Comparison of ENCODE assay signal across 1 cellular context in the genomic region with DNA sequence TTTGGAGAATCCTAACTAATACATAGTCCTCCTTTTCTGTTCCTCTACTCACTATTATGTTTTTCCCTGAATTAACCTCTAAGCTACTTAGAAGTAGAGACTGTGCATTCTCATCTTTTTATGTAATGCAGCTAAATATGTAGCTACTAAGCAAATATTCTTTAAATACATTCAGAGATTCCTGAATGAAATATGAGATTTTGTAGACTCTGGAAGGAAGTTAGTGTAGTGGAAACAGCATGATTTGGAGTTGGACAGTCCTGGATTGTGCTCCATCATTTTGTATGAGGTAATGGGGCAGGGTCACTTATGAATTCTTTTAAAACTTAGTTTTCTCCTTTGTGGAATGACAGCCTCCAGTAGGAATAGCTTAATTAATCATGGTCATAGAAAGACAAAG.
TF ChIP-seq lines count a peak whose summit lies in the region.

No MANE protein-coding gene starts in this region.

TF ChIP-seq in IMR-90, 13 proteins besides CTCF, POLR2A, EP300 and RAD21 (continued from another document):
- TF ChIP-seq CHD1 (IDR thresholded peaks at IDR 0.05; ENCODE audit: low read depth, low read length): no peak
